21 cellular contexts compared by ENCODE assay signal in genomic region chr7:16202298-16202697, GRCh38.
DNase-seq lines count a peak whose midpoint lies in the region; ATAC-seq and TF ChIP-seq lines count a peak whose summit lies in the region.
"Had no signal": no experiment of that assay in that cellular context is flagged by ENCODE, and none has a peak within 500 bp of the region (broad histone marks: within the 10 kb centered on the region; RNA-seq: fewer than 3 reads in every experiment).

No MANE protein-coding gene starts in this region.

- no peaks in the 10 kb centered on the region for H3K27me3 Mint-ChIP-seq in glutamatergic neuron (ENCODE audit: unreplicated experiment)
- H3K27me3 Mint-ChIP-seq: CD4-positive, CD25-positive, alpha-beta regulatory T cell had no signal

- peak overlapping the region; percentile 53 for H3K27ac Mint-ChIP-seq in glutamatergic neuron (ENCODE audit: unreplicated experiment)
- H3K27ac Mint-ChIP-seq: CD4-positive, CD25-positive, alpha-beta regulatory T cell; GM23338 had no signal

- peaks cover 4% of the 10 kb centered on the region for H3K9me3 Mint-ChIP-seq in glutamatergic neuron (ENCODE audit: unreplicated experiment)

- H3K4me3 ChIP-seq in left ventricle myocardium inferior = no peak overlapping the region
- no peak overlapping the region for H3K4me3 ChIP-seq in cardiac fibroblast (replicated peaks in 1 of 2; ENCODE audit: low read depth in 2 of 2, low read length in 2 of 2)
- H3K4me3 ChIP-seq: GM23338, HAP-1 had no signal

- H3K4me1 ChIP-seq in left ventricle myocardium inferior = peaks cover 3% of the 10 kb centered on the region

- H3K4me3 Mint-ChIP-seq in glutamatergic neuron (ENCODE audit: unreplicated experiment) = no peak overlapping the region
- H3K4me3 Mint-ChIP-seq: CD4-positive, CD25-positive, alpha-beta regulatory T cell; GM23338 had no signal

- no peaks in the 10 kb centered on the region for H3K9me3 ChIP-seq in left ventricle myocardium inferior (replicated peaks)
- H3K9me3 ChIP-seq: HAP-1 had no signal

- intact Hi-C loops in left ventricle myocardium inferior (cut with micrococcal nuclease) (no loop called here), Right ventricle myocardium inferior (cut with DNase I) (no loop called here)

- H3K4me1 Mint-ChIP-seq in glutamatergic neuron (ENCODE audit: low read depth, unreplicated experiment) = peaks cover 24% of the 10 kb centered on the region
- H3K4me1 Mint-ChIP-seq: CD4-positive, CD25-positive, alpha-beta regulatory T cell had no signal

- ATAC-seq in Right ventricle myocardium inferior = no peak
- no peak for ATAC-seq in HG03139 (IDR thresholded peaks at IDR 0.05; ENCODE audit: unreplicated experiment)
- ATAC-seq: GM23338 had no signal

- TF ChIP-seq CTCF in left ventricle myocardium inferior (IDR thresholded peaks at IDR 0.05; ENCODE audit: borderline replicate concordance) (no peak), cardiac fibroblast (IDR thresholded peaks at IDR 0.05; ENCODE audit: low read depth, low read length) (no peak), glutamatergic neuron (IDR thresholded peaks at IDR 0.05; ENCODE audit: partially characterized antibody, unreplicated experiment) (no peak)

- H3K27me3 ChIP-seq in left ventricle myocardium inferior (ENCODE audit: low read depth) = no peaks in the 10 kb centered on the region

- no peak for DNase-seq in left ventricle myocardium inferior
- no peak for DNase-seq in Right ventricle myocardium inferior (ENCODE audit: missing footprints)
- peak; percentile 5 to 41 for DNase-seq in cardiac fibroblast (ENCODE audit: low read depth in 2 of 2)
- DNase-seq in glutamatergic neuron = no peak
- DNase-seq in pulmonary artery endothelial cell (ENCODE audit: low read depth, low spot score) = peak; percentile 22
- no peak for DNase-seq in hippocampal formation (lab: John Stamatoyannopoulos, UW)
- no peak for DNase-seq in NCI-H1105 treated with DMSO at 0.1 percent for 48 hours (lab: John Stamatoyannopoulos, UW)
- DNase-seq: CD4-positive, CD25-positive, alpha-beta regulatory T cell; DND-41; KG1; NCI-H1092 treated with DMSO at 0.1 percent for 48 hours; NCI-H146; NCI-H2029 treated with DMSO at 0.1 percent for 48 hours; NCI-H345; NCI-H524 treated with DMSO at 0.1 percent for 48 hours; NCI-H82; OCI-M1; SHP77 had no signal

- H3K36me3 Mint-ChIP-seq in glutamatergic neuron (ENCODE audit: unreplicated experiment) = no peaks in the 10 kb centered on the region
- H3K36me3 Mint-ChIP-seq: CD4-positive, CD25-positive, alpha-beta regulatory T cell had no signal

- peak overlapping the region; percentile 42 for H3K27ac ChIP-seq in left ventricle myocardium inferior (replicated peaks)

- H3K36me3 ChIP-seq in left ventricle myocardium inferior = no peaks in the 10 kb centered on the region
- H3K36me3 ChIP-seq: HAP-1 had no signal

Comparison
In these comparisons a context has a peak if more than half of its experiments do, and no peak if none do; other contexts are left out.
1. DNase-seq: peak in cardiac fibroblast (2 of 2) and pulmonary artery endothelial cell (single experiment); none in left ventricle myocardium inferior (single experiment), Right ventricle myocardium inferior (single experiment), glutamatergic neuron (single experiment), hippocampal formation (0 of 2) and NCI-H1105 treated with DMSO at 0.1 percent for 48 hours (single experiment).